ENCODE assay signal across 24 cellular contexts in genomic region chr7:108408294-108409004, GRCh38. TPM values are rescaled to one million over a fixed set of nuclear protein-coding genes. Genes with fewer than 3 reads are reported as not detected.
A peak's percentile ranks its signal among the peaks of the same experiment; 100 is the strongest.
DNase-seq lines count a peak whose midpoint lies in the region; ATAC-seq and TF ChIP-seq lines count a peak whose summit lies in the region.
"Had no signal": no experiment of that assay in that cellular context is flagged by ENCODE, and none has a peak within 500 bp of the region (broad histone marks: within the 10 kb centered on the region; RNA-seq: fewer than 3 reads in every experiment).

No MANE protein-coding gene starts in this region.

- peak overlapping the region in 6 of 59 donors; percentile 1 to 28 (median 16) for H3K4me3 ChIP-seq in dorsolateral prefrontal cortex
- H3K4me3 ChIP-seq: HAP-1, left ventricle myocardium inferior, PC-9, spleen, stomach had no signal

- no peaks in the 10 kb centered on the region for H3K4me1 Mint-ChIP-seq in activated naive CD4-positive, alpha-beta T cell treated with anti-CD3 and anti-CD28 coated beads, Interleukin-2, amount 10 ng/mL, durations not matched to agents 7 days and 5 days
- H3K4me1 Mint-ChIP-seq: activated CD4-positive, alpha-beta T cell treated with anti-CD3 and anti-CD28 coated beads, Interleukin-2, amount 10 ng/mL, durations not matched to agents 24 days and 14 days had no signal

- no peak overlapping the region for H3K4me3 Mint-ChIP-seq in activated naive CD4-positive, alpha-beta T cell treated with anti-CD3 and anti-CD28 coated beads, Interleukin-2, amount 10 ng/mL, durations not matched to agents 7 days and 5 days
- H3K4me3 Mint-ChIP-seq: activated CD4-positive, alpha-beta T cell treated with anti-CD3 and anti-CD28 coated beads, Interleukin-2, amount 10 ng/mL, durations not matched to agents 24 days and 14 days; T-helper 1 cell treated with Interleukin-12 subunit alpha and Interleukin-12 subunit beta and Interleukin-4 antibody, amounts not matched to agents 30 μg/mL and 1 μg/mL, for 36 hours; type B pancreatic cell had no signal

- TF ChIP-seq CTCF in dorsolateral prefrontal cortex (IDR thresholded peaks at IDR 0.05 in 54 of 56, conservative IDR thresholded peaks at IDR 0.05 in 2 of 56; ENCODE audit: low read depth in 1 of 56, partially characterized antibody in 56 of 56) (no peak), GM10266 (IDR thresholded peaks at IDR 0.05; ENCODE audit: control insufficient read depth, insufficient read depth, low read depth, missing control alignments) (no peak)

- no peak overlapping the region for H3K27ac Mint-ChIP-seq in activated naive CD4-positive, alpha-beta T cell treated with anti-CD3 and anti-CD28 coated beads, Interleukin-2, amount 10 ng/mL, durations not matched to agents 7 days and 5 days
- H3K27ac Mint-ChIP-seq: activated CD4-positive, alpha-beta T cell treated with anti-CD3 and anti-CD28 coated beads, Interleukin-2, amount 10 ng/mL, durations not matched to agents 24 days and 14 days; T-helper 1 cell treated with Interleukin-12 subunit alpha and Interleukin-12 subunit beta and Interleukin-4 antibody, amounts not matched to agents 30 μg/mL and 1 μg/mL, for 36 hours; type B pancreatic cell had no signal

- no peaks in the 10 kb centered on the region for H3K36me3 Mint-ChIP-seq in activated naive CD4-positive, alpha-beta T cell treated with anti-CD3 and anti-CD28 coated beads, Interleukin-2, amount 10 ng/mL, durations not matched to agents 7 days and 5 days

- intact Hi-C loops in dorsolateral prefrontal cortex (cut with DNase I): no loop called here

- peaks cover 7% of the 10 kb centered on the region for H3K27me3 Mint-ChIP-seq in activated naive CD4-positive, alpha-beta T cell treated with anti-CD3 and anti-CD28 coated beads, Interleukin-2, amount 10 ng/mL, durations not matched to agents 7 days and 5 days
- H3K27me3 Mint-ChIP-seq: type B pancreatic cell had no signal

- CTCF ChIA-PET in activated naive CD4-positive, alpha-beta T cell treated with anti-CD3 and anti-CD28 coated beads, Interleukin-2, amount 10 ng/mL, durations not matched to agents 7 days and 5 days (lab: Charles Lee): interaction anchor here (1.4 kb wide), 1 partner anchor 89 kb away, joined by 4 read pairs; no protein-coding TSS in a partner anchor

- ATAC-seq in HG02571 (IDR thresholded peaks at IDR 0.05; ENCODE audit: unreplicated experiment): no peak

- no peaks in the 10 kb centered on the region for H3K9me3 Mint-ChIP-seq in activated naive CD4-positive, alpha-beta T cell treated with anti-CD3 and anti-CD28 coated beads, Interleukin-2, amount 10 ng/mL, durations not matched to agents 7 days and 5 days
- H3K9me3 Mint-ChIP-seq: activated CD4-positive, alpha-beta T cell treated with anti-CD3 and anti-CD28 coated beads, Interleukin-2, amount 10 ng/mL, durations not matched to agents 24 days and 14 days; T-helper 1 cell treated with Interleukin-12 subunit alpha and Interleukin-12 subunit beta and Interleukin-4 antibody, amounts not matched to agents 30 μg/mL and 1 μg/mL, for 36 hours; type B pancreatic cell had no signal

- DNase-seq in NCI-H2107 treated with DMSO at 0.1 percent for 48 hours (lab: John Stamatoyannopoulos, UW; ENCODE audit: unreplicated experiment): peak; percentile 84
- DNase-seq in NCI-H2107 (lab: John Stamatoyannopoulos, UW): no peak
- DNase-seq in NCI-H2171 (lab: John Stamatoyannopoulos, UW): peak; percentile 41
- peak in 1 of 10 donors; percentile 41 for DNase-seq in dorsolateral prefrontal cortex
- no peak for DNase-seq in activated naive CD4-positive, alpha-beta T cell treated with anti-CD3 and anti-CD28 coated beads, Interleukin-2, amount 10 ng/mL, durations not matched to agents 7 days and 5 days
- no peak for DNase-seq in GM10266 (ENCODE audit: extremely low spot score)
- DNase-seq: 8988T; activated CD4-positive, alpha-beta T cell treated with anti-CD3 and anti-CD28 coated beads, Interleukin-2, amount 10 ng/mL, durations not matched to agents 24 days and 14 days; activated CD8-positive, alpha-beta memory T cell treated with anti-CD3 and anti-CD28 coated beads, Interleukin-2, amount 50 U/mL, for 4 hours; BE2C; brain microvascular endothelial cell; cortex of kidney; Karpas-422; left ventricle myocardium inferior; NCI-H1436; PC-9; spleen; stimulated activated CD4-positive, alpha-beta T cell treated with anti-CD3 and anti-CD28 coated beads, Interleukin-4, amount 100 ng/mL, for 4 hours; stomach had no signal

- no peaks in the 10 kb centered on the region for H3K27me3 ChIP-seq in dorsolateral prefrontal cortex
- H3K27me3 ChIP-seq: BE2C, brain microvascular endothelial cell, spleen, stomach had no signal

- peak overlapping the region in 56 of 59 donors; percentile 28 to 85 (median 67) for H3K27ac ChIP-seq in dorsolateral prefrontal cortex
- peak overlapping the region; percentile 38 for H3K27ac ChIP-seq in temporal lobe (ENCODE audit: low read depth, low read length)
- H3K27ac ChIP-seq: brain microvascular endothelial cell, left ventricle myocardium inferior, PC-9, spleen, stomach had no signal

RNA-seq across cellular contexts. Expression of gene NRCAM, which starts 47.8 kb away (rescaled TPM):
- total RNA-seq in dorsolateral prefrontal cortex (100 to 1,000 TPM; 212 to 574 (median 398) TPM), temporal lobe (175 TPM)
- total RNA-seq: activated CD4-positive, alpha-beta T cell treated with anti-CD3 and anti-CD28 coated beads, Interleukin-2, amount 10 ng/mL, durations not matched to agents 24 days and 14 days had no signal

Comparison
In these comparisons a context has a peak if more than half of its experiments do, and no peak if none do; other contexts are left out.
1. DNase-seq: peak in NCI-H2107 treated with DMSO at 0.1 percent for 48 hours (single experiment) and NCI-H2171 (single experiment); none in NCI-H2107 (single experiment), activated naive CD4-positive, alpha-beta T cell treated with anti-CD3 and anti-CD28 coated beads, Interleukin-2, amount 10 ng/mL, durations not matched to agents 7 days and 5 days (single experiment) and GM10266 (single experiment).